16 cellular contexts compared by ENCODE assay signal in genomic region chr4:4775493-4776004, GRCh38.
"Had no signal": no experiment of that assay in that cellular context is flagged by ENCODE, and none has a peak within 500 bp of the region (broad histone marks: within the 10 kb centered on the region; RNA-seq: fewer than 3 reads in every experiment).

No MANE protein-coding gene starts in this region.

- H3K27ac ChIP-seq: epithelial cell of prostate, esophagus muscularis mucosa, gastrocnemius medialis, tibial artery, upper lobe of right lung, vagina had no signal

- FAIRE-seq: keratinocyte had no signal

- ATAC-seq: gastrocnemius medialis; naive thymus-derived CD4-positive, alpha-beta T cell; stimulated activated memory B cell treated with anti-CD40 and anti-IgM and Interleukin-4, amounts not matched to agents 10 μg/mL and 1 μg/mL and 100 μg/mL, for 72 hours; upper lobe of right lung had no signal

- H3K36me3 ChIP-seq: esophagus muscularis mucosa, gastrocnemius medialis, tibial artery, upper lobe of right lung, vagina had no signal

- H3K4me1 ChIP-seq: esophagus muscularis mucosa, gastrocnemius medialis, tibial artery, upper lobe of right lung had no signal

- DNase-seq: effector memory CD4-positive, alpha-beta T cell; gastrocnemius medialis; immature natural killer cell; mesendoderm; naive thymus-derived CD4-positive, alpha-beta T cell; nephron progenitor cell; posterior cingulate gyrus; stimulated activated CD4-positive, alpha-beta T cell treated with anti-CD3 and anti-CD28 coated beads, Interleukin-4, amount 100 ng/mL, for 1 hour; stimulated activated CD8-positive, alpha-beta memory T cell treated with anti-CD3 and anti-CD28 coated beads, Interleukin-4, amount 100 ng/mL, for 48 hours; tibial artery; upper lobe of right lung had no signal

- H3K27me3 ChIP-seq: esophagus muscularis mucosa, gastrocnemius medialis, tibial artery, upper lobe of right lung, vagina had no signal

- H3K4me3 ChIP-seq: esophagus muscularis mucosa, gastrocnemius medialis, tibial artery, upper lobe of right lung, vagina had no signal

- H3K9me3 ChIP-seq: esophagus muscularis mucosa, gastrocnemius medialis, tibial artery, upper lobe of right lung, vagina had no signal
